ENCODE assay signal across 1 cellular context in genomic region chr20:63705232-63706026, GRCh38.
TF ChIP-seq lines count a peak whose summit lies in the region.

No MANE protein-coding gene starts in this region.

TF ChIP-seq in IMR-90, 13 proteins besides CTCF, POLR2A, EP300 and RAD21:
- no peak for TF ChIP-seq MXI1 (IDR thresholded peaks at IDR 0.05; ENCODE audit: borderline replicate concordance, low read depth, low read length)
- no peak for TF ChIP-seq BHLHE40 (IDR thresholded peaks at IDR 0.05; ENCODE audit: low read depth, low read length)
- TF ChIP-seq RCOR1 (IDR thresholded peaks at IDR 0.05; ENCODE audit: insufficient replicate concordance, low read length), result no peak
- no peak for TF ChIP-seq FOS (IDR thresholded peaks at IDR 0.05; ENCODE audit: low read depth, low read length)
- no peak for TF ChIP-seq MAFK (IDR thresholded peaks at IDR 0.05; ENCODE audit: low read depth, low read length)
- TF ChIP-seq ELK1 (IDR thresholded peaks at IDR 0.05; ENCODE audit: borderline replicate concordance, low read depth, low read length), result no peak
- TF ChIP-seq CEBPB (IDR thresholded peaks at IDR 0.05; ENCODE audit: low read depth, low read length), result no peak
- no peak for TF ChIP-seq NFE2L2 (IDR thresholded peaks at IDR 0.05; ENCODE audit: low read depth, low read length)
- TF ChIP-seq RFX5 (IDR thresholded peaks at IDR 0.05; ENCODE audit: low read depth, low read length), result no peak
- TF ChIP-seq USF2 (IDR thresholded peaks at IDR 0.05; ENCODE audit: low read depth, low read length), result no peak
- TF ChIP-seq MAZ (IDR thresholded peaks at IDR 0.05; ENCODE audit: borderline replicate concordance, low read depth, low read length), result no peak
